15 cellular contexts compared by ENCODE assay signal in the genomic region with DNA sequence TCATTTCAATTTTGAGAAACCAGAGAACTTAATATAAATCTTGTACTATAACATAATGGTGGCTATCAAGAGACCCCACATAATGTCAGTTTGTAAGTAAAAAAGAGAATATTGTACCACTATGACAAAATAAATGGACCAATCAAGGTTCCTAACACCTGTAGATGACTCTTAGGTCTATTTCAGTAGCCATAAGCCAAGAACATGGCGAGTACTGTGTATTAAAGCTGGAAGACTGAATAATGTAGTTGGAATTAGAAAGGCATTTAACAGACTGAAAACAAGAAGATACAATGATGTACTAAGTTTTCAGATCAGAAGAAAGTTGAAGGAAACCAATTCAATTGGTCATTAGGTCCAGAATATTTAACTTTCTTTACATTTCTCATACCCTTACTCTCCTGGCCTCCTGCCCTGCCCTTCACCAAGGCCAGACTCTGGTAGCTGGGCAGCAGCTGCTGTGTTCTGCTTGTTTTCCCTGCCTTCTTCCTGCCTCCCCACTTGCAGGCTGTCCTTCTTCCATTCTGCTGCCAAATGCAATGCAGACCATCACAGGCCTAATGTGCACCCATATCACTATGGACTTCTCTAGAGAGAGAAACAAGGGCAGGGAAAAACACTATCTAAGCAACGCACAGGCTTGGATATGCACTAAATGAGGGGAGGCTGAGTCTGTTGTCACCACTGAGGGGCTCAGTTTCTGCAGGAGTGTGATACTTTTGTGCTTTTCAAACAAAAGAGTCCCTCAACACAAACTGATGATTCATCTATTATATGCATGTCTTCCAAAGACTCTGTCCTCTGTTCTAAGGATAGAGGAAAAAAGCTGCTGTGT.
A peak's percentile ranks its signal among the peaks of the same experiment; 100 is the strongest.
DNase-seq lines count a peak whose midpoint lies in the region; ATAC-seq, FAIRE-seq and TF ChIP-seq lines count a peak whose summit lies in the region.
"Had no signal": no experiment of that assay in that cellular context is flagged by ENCODE, and none has a peak within 500 bp of the region (broad histone marks: within the 10 kb centered on the region; RNA-seq: fewer than 3 reads in every experiment).

No MANE protein-coding gene starts in this region.

- no peak overlapping the region for H3K9ac ChIP-seq in Karpas-422 (ENCODE audit: low read length)

- H3K36me3 ChIP-seq in Karpas-422 (ENCODE audit: insufficient read depth, low read length) (peaks cover 15% of the 10 kb centered on the region; the same call in 1 of the 2 replicates), heart left ventricle (no peaks in the 10 kb centered on the region), pancreas (no peaks in the 10 kb centered on the region)

- H3K9me3 ChIP-seq in Karpas-422 (ENCODE audit: low read length) (no peaks in the 10 kb centered on the region), heart left ventricle (no peaks in the 10 kb centered on the region), pancreas (no peaks in the 10 kb centered on the region), T-helper 17 cell (ENCODE audit: control insufficient read depth, low read length, poor library complexity, severe bottlenecking) (no peaks in the 10 kb centered on the region)

- H2AFZ ChIP-seq in Karpas-422 (ENCODE audit: low read length): no peak overlapping the region

- H3K4me2 ChIP-seq in Karpas-422 (ENCODE audit: low read depth, low read length, poor library complexity, severe bottlenecking): no peak overlapping the region
- H3K4me2 ChIP-seq: smooth muscle cell had no signal

- no peak for DNase-seq in Karpas-422
- no peak for DNase-seq in activated B cell treated with CpG ODN at 0.5 μM for 24 hours
- peak in 1 of 5 donors; percentile 23 for DNase-seq in heart left ventricle
- peak in 3 of 6 donors; percentile 23 to 38 (median 30) for DNase-seq in pancreas
- DNase-seq in NAMALWA (ENCODE audit: low spot score): no peak
- no peak for DNase-seq in T-helper 17 cell
- no peak for DNase-seq in NCI-H2107 (lab: John Stamatoyannopoulos, UW)
- DNase-seq: H9, NCI-H1105, occipital lobe had no signal

- H3K4me1 Mint-ChIP-seq in activated B cell treated with CpG ODN at 0.5 μM for 24 hours (peaks cover 87% of the 10 kb centered on the region), T-helper 17 cell (peaks cover 17% of the 10 kb centered on the region)

- H4K20me1 ChIP-seq in Karpas-422 (ENCODE audit: insufficient read depth, low read depth, low read length): no peaks in the 10 kb centered on the region; the same call in 1 of the 2 replicates

- no peak for FAIRE-seq in pancreas (lab: Jason Lieb, UNC)

- H3K9me3 Mint-ChIP-seq in activated B cell treated with CpG ODN at 0.5 μM for 24 hours: no peaks in the 10 kb centered on the region
- H3K9me3 Mint-ChIP-seq: H9 had no signal

- POLR2A ChIA-PET in activated B cell treated with CpG ODN at 0.5 μM for 24 hours (lab: Charles Lee): interaction anchor here (1.0 kb wide), 1 partner anchor 60 kb away, joined by 3 read pairs; a partner anchor contains a TSS

- TF ChIP-seq CTCF in activated B cell treated with CpG ODN at 0.5 μM for 24 hours (IDR thresholded peaks at IDR 0.05) (no peak), heart left ventricle (IDR thresholded peaks at IDR 0.05) (no peak), pancreas (IDR thresholded peaks at IDR 0.05) (no peak)

- H3K4me3 ChIP-seq in Karpas-422 (ENCODE audit: low read length): no peak overlapping the region
- no peak overlapping the region for H3K4me3 ChIP-seq in heart left ventricle
- H3K4me3 ChIP-seq in pancreas: no peak overlapping the region
- H3K4me3 ChIP-seq: lung, SK-N-MC, smooth muscle cell had no signal

- intact Hi-C loops in activated B cell treated with CpG ODN at 0.5 μM for 24 hours (cut with micrococcal nuclease): no loop called here
- intact Hi-C loops in heart left ventricle (cut with DNase I): no loop called here
- intact Hi-C loops in pancreas (cut with DNase I): no loop called here

- H3K79me2 ChIP-seq in Karpas-422 (ENCODE audit: low read length): peaks cover 99% of the 10 kb centered on the region

- TF ChIP-seq POLR2A in heart left ventricle (IDR thresholded peaks at IDR 0.05): no peak

- H3K27me3 Mint-ChIP-seq in activated B cell treated with CpG ODN at 0.5 μM for 24 hours: no peaks in the 10 kb centered on the region
- no peaks in the 10 kb centered on the region for H3K27me3 Mint-ChIP-seq in T-helper 17 cell

- H3K4me3 Mint-ChIP-seq in activated B cell treated with CpG ODN at 0.5 μM for 24 hours: no peak overlapping the region
- no peak overlapping the region for H3K4me3 Mint-ChIP-seq in T-helper 17 cell
- H3K4me3 Mint-ChIP-seq: H9 had no signal

- peak overlapping the region; percentile 47 for H3K27ac ChIP-seq in Karpas-422 (ENCODE audit: low read length)
- peak overlapping the region in 11 of 12 donors; percentile 7 to 55 (median 23) for H3K27ac ChIP-seq in heart left ventricle
- no peak overlapping the region for H3K27ac ChIP-seq in pancreas
- H3K27ac ChIP-seq: C4-2B, SK-N-MC had no signal

- 41 to 63% (median 56%) methylated on average over 2 of the region's 2 CpGs for WGBS in heart left ventricle, 4 donors
- WGBS in pancreas, 2 donors: 53 to 75% methylated on average over 2 of the region's 2 CpGs

- peaks cover 57% of the 10 kb centered on the region for H3K36me3 Mint-ChIP-seq in activated B cell treated with CpG ODN at 0.5 μM for 24 hours (ENCODE audit: low read depth)
- H3K36me3 Mint-ChIP-seq in T-helper 17 cell (ENCODE audit: low read depth): no peaks in the 10 kb centered on the region

- H3K4me1 ChIP-seq in Karpas-422 (ENCODE audit: low read length): peaks cover 95% of the 10 kb centered on the region
- peaks cover 7 to 65% (median 43%) of the 10 kb centered on the region in 12 donors for H3K4me1 ChIP-seq in heart left ventricle
- peaks cover 22 to 32% (median 26%) of the 10 kb centered on the region in 3 donors for H3K4me1 ChIP-seq in pancreas

- ATAC-seq in activated B cell treated with CpG ODN at 0.5 μM for 24 hours (ENCODE audit: low read depth) (no peak), heart left ventricle (peak in 3 of 4 donors; percentile 26 to 62 (median 55)), pancreas (peak in 3 of 4 donors; percentile 36 to 57 (median 43)), T-helper 17 cell (no peak), HG02763 (IDR thresholded peaks at IDR 0.05; ENCODE audit: unreplicated experiment) (no peak)

- H3K27ac Mint-ChIP-seq in activated B cell treated with CpG ODN at 0.5 μM for 24 hours (peak overlapping the region; percentile 26), T-helper 17 cell (no peak overlapping the region)

- H3K9me2 ChIP-seq in Karpas-422 (replicated peaks; ENCODE audit: insufficient read depth, low read length): no peaks in the 10 kb centered on the region

- CTCF ChIA-PET in activated B cell treated with CpG ODN at 0.5 μM for 24 hours (lab: Charles Lee): no interaction called here

- H3K27me3 ChIP-seq in Karpas-422 (ENCODE audit: low read length) (no peaks in the 10 kb centered on the region), heart left ventricle (no peaks in the 10 kb centered on the region), pancreas (no peaks in the 10 kb centered on the region)

Comparison
In these comparisons a context has a peak if more than half of its experiments do, and no peak if none do; other contexts are left out.
1. H3K27ac ChIP-seq: peak in Karpas-422 (single experiment) and heart left ventricle (11 of 12); none in pancreas (0 of 4).
2. ATAC-seq: peak in heart left ventricle (3 of 4) and pancreas (3 of 4); none in activated B cell treated with CpG ODN at 0.5 μM for 24 hours (single experiment), T-helper 17 cell (single experiment) and HG02763 (single experiment).